8 cellular contexts compared by ENCODE assay signal in the genomic region with DNA sequence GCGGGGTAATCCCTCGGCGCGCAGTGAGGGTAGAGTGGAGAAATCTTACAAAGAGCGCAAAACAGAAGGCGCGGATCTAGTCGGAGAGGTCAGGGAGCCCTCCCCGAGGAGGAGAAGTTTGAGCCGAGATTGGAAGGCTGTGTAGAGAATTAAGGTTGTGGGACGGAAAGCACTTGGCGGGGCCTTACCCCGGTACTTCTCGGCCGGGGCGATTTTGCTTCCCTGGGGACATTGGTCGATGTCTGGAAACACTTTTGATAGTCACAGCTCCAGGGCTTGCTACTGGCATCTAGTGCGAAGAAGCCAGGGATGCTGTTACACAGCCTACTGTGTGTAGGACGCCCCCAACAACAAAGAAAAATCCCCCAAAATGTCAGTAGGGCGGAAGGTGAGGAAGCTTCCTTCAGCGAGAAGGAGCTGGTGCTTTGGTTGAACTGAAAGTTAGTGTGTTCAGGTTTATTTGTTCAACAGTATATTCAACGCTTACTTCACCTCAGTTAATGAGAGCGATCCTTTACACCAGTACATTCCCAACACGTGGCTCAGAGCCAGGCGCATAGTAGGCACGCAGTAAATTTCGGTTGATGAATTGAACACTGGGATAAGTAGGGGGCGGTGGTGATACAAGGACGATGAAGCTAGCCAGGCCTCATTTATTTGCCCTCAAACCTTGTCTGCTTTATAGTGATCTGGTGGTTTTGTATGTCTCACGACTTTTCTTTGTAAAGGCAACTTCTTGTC. TPM values are rescaled to one million over a fixed set of nuclear protein-coding genes. Genes with fewer than 3 reads are reported as not detected.
DNase-seq lines count a peak whose midpoint lies in the region; ATAC-seq and TF ChIP-seq lines count a peak whose summit lies in the region.

No MANE protein-coding gene starts in this region.

- H4K5ac ChIP-seq in mesendoderm (ENCODE audit: low read length), result no peak overlapping the region

- H2BK120ac ChIP-seq in mesendoderm (ENCODE audit: low read depth, low read length), result no peak overlapping the region

- no peaks in the 10 kb centered on the region for H3K4me1 ChIP-seq in HEK293 (ENCODE audit: control insufficient read depth, insufficient read depth, low read length)
- H3K4me1 ChIP-seq in mesendoderm (ENCODE audit: control insufficient read depth, low read depth, low read length), result peaks cover 3% of the 10 kb centered on the region
- peaks cover 8% of the 10 kb centered on the region for H3K4me1 ChIP-seq in upper lobe of right lung

- H2BK5ac ChIP-seq in mesendoderm (ENCODE audit: low read length), result no peak overlapping the region

- H3K36me3 ChIP-seq in HEK293 (ENCODE audit: control insufficient read depth in 2 of 2, insufficient read depth in 1 of 2, low read length in 2 of 2) (peaks cover 0 to 2% of the 10 kb centered on the region in 2 experiments; a peak in 1 of 3 replicates), mesendoderm (ENCODE audit: control insufficient read depth, insufficient read depth, low read length) (no peaks in the 10 kb centered on the region), upper lobe of right lung (no peaks in the 10 kb centered on the region)

- H2BK15ac ChIP-seq in mesendoderm (replicated peaks; ENCODE audit: low read depth), result no peak overlapping the region

- H2AK5ac ChIP-seq in mesendoderm (ENCODE audit: low read length), result peak overlapping the region; percentile 13

- H3K9me3 ChIP-seq in HEK293 (ENCODE audit: control insufficient read depth, insufficient read depth, low read depth, low read length), result no peaks in the 10 kb centered on the region
- H3K9me3 ChIP-seq in upper lobe of right lung, result no peaks in the 10 kb centered on the region

- CTCF ChIA-PET in HEK293 (lab: Yijun Ruan, JAX), result interaction anchor here (0.5 to 2.4 kb wide), 31 partner anchors 9 to 1074 kb away, joined by 3 to 32 read pairs (median 5); a partner anchor contains a TSS

- peak overlapping the region; percentile 80 for H3K4me2 ChIP-seq in mesendoderm (ENCODE audit: low read length)

- intact Hi-C loops in upper lobe of right lung (cut with DNase I), result no loop called here

- peak overlapping the region; percentile 99 for H3K23ac ChIP-seq in mesendoderm (ENCODE audit: low read length)

- TF ChIP-seq CTCF in HEK293 (tag by site-specific recombination; IDR thresholded peaks at IDR 0.05) (peak; percentile 27), upper lobe of right lung (IDR thresholded peaks at IDR 0.05) (no peak)

- POLR2A ChIA-PET in HEK293 (lab: Yijun Ruan, JAX), result interaction anchor here (0.6 to 2.1 kb wide), 11 partner anchors 12 to 197 kb away, joined by 3 to 23 read pairs (median 4); a partner anchor contains a TSS

- ATAC-seq in upper lobe of right lung (no peak), HG02798 (IDR thresholded peaks at IDR 0.05; ENCODE audit: poor library complexity, unreplicated experiment) (no peak)

- H3K4me3 ChIP-seq in HEK293 (ENCODE audit: low read depth, low read length) (peak overlapping the region; percentile 60), mesendoderm (ENCODE audit: low read length) (peak overlapping the region; percentile 99), upper lobe of right lung (peak overlapping the region; percentile 76)

- DNase-seq in DMS79 treated with DMSO at 0.1 percent for 48 hours (lab: John Stamatoyannopoulos, UW) (peak; percentile 72), DMS79 (lab: John Stamatoyannopoulos, UW) (no peak), SHP77 treated with DMSO at 0.1 percent for 48 hours (lab: John Stamatoyannopoulos, UW) (peak; percentile 34), dermis blood vessel endothelial cell (peak; percentile 38), mesendoderm (peak; percentile 57), upper lobe of right lung (no peak)

- H3K79me1 ChIP-seq in mesendoderm (ENCODE audit: low read length), result peaks cover 10% of the 10 kb centered on the region

- H4K8ac ChIP-seq in mesendoderm (ENCODE audit: low read depth, low read length), result no peak overlapping the region

- H3K9ac ChIP-seq in mesendoderm (ENCODE audit: low read length), result peak overlapping the region; percentile 99

- peaks cover 32% of the 10 kb centered on the region for H3K79me2 ChIP-seq in mesendoderm (ENCODE audit: control insufficient read depth, insufficient read depth, low read length)

- H3K27ac ChIP-seq in HEK293 (ENCODE audit: extremely low read depth, low read depth, low read length) (peak overlapping the region; percentile 61), mesendoderm (ENCODE audit: low read depth, low read length) (peak overlapping the region; percentile 2), upper lobe of right lung (peak overlapping the region; percentile 81)

- no CpG with 5 or more reads among the region's 30 CpGs for WGBS in mesendoderm (ENCODE audit: extremely low coverage, insufficient coverage, low lambda C conversion rate)

- no peak overlapping the region for H3K18ac ChIP-seq in mesendoderm (ENCODE audit: low read length)

- peak overlapping the region; percentile 100 for H3K56ac ChIP-seq in mesendoderm (ENCODE audit: low read length)

- H3K27me3 ChIP-seq in mesendoderm (ENCODE audit: insufficient read depth, low read length, poor library complexity) (no peaks in the 10 kb centered on the region), upper lobe of right lung (no peaks in the 10 kb centered on the region)

- no peak overlapping the region for H3K4ac ChIP-seq in mesendoderm (ENCODE audit: low read depth, low read length)

TF ChIP-seq in HEK293, 187 proteins besides CTCF, POLR2A, EP300 and RAD21 (continues in another document):
- TF ChIP-seq ZNF560 (tag by site-specific recombination; IDR thresholded peaks at IDR 0.05; ENCODE audit: borderline replicate concordance), result no peak
- 0 out of 2 replicates have a peak, but pooled peaks have one; percentile 43 for TF ChIP-seq ZSCAN30 (tag by site-specific recombination; IDR thresholded peaks at IDR 0.05)
- TF ChIP-seq ZNF211 (tag by site-specific recombination; IDR thresholded peaks at IDR 0.05; ENCODE audit: low read depth), result no peak
- no peak for TF ChIP-seq ZNF114 (tag by site-specific recombination; IDR thresholded peaks at IDR 0.05)
- TF ChIP-seq, protein P1, sequence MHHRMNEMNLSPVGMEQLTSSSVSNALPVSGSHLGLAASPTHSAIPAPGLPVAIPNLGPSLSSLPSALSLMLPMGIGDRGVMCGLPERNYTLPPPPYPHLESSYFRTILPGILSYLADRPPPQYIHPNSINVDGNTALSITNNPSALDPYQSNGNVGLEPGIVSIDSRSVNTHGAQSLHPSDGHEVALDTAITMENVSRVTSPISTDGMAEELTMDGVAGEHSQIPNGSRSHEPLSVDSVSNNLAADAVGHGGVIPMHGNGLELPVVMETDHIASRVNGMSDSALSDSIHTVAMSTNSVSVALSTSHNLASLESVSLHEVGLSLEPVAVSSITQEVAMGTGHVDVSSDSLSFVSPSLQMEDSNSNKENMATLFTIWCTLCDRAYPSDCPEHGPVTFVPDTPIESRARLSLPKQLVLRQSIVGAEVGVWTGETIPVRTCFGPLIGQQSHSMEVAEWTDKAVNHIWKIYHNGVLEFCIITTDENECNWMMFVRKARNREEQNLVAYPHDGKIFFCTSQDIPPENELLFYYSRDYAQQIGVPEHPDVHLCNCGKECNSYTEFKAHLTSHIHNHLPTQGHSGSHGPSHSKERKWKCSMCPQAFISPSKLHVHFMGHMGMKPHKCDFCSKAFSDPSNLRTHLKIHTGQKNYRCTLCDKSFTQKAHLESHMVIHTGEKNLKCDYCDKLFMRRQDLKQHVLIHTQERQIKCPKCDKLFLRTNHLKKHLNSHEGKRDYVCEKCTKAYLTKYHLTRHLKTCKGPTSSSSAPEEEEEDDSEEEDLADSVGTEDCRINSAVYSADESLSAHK (tag by site-specific recombination; IDR thresholded peaks at IDR 0.05), result no peak
- TF ChIP-seq, protein P2, sequence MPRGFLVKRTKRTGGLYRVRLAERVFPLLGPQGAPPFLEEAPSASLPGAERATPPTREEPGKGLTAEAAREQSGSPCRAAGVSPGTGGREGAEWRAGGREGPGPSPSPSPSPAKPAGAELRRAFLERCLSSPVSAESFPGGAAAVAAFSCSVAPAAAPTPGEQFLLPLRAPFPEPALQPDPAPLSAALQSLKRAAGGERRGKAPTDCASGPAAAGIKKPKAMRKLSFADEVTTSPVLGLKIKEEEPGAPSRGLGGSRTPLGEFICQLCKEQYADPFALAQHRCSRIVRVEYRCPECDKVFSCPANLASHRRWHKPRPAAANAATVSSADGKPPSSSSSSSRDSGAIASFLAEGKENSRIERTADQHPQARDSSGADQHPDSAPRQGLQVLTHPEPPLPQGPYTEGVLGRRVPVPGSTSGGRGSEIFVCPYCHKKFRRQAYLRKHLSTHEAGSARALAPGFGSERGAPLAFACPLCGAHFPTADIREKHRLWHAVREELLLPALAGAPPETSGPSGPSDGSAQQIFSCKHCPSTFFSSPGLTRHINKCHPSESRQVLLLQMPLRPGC (tag by site-specific recombination; IDR thresholded peaks at IDR 0.05), result peak; percentile 46; the same call in 1 of the 2 replicates
- no peak for TF ChIP-seq ZNF48 (tag by site-specific recombination; IDR thresholded peaks at IDR 0.05)
- TF ChIP-seq, protein P3, sequence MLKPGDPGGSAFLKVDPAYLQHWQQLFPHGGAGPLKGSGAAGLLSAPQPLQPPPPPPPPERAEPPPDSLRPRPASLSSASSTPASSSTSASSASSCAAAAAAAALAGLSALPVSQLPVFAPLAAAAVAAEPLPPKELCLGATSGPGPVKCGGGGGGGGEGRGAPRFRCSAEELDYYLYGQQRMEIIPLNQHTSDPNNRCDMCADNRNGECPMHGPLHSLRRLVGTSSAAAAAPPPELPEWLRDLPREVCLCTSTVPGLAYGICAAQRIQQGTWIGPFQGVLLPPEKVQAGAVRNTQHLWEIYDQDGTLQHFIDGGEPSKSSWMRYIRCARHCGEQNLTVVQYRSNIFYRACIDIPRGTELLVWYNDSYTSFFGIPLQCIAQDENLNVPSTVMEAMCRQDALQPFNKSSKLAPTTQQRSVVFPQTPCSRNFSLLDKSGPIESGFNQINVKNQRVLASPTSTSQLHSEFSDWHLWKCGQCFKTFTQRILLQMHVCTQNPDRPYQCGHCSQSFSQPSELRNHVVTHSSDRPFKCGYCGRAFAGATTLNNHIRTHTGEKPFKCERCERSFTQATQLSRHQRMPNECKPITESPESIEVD (tag by site-specific recombination; IDR thresholded peaks at IDR 0.05), result no peak

RNA-seq across cellular contexts. Expression of a gene that starts 0.8 kb away (rescaled TPM):
- total RNA-seq in dermis blood vessel endothelial cell (10.2 and 13.9 TPM in 2 replicates), upper lobe of right lung (10.3 TPM)
- polyA plus RNA-seq in mesendoderm (2013, experiment 1 of 2), result 20.0 TPM
- 19.8 TPM for polyA plus RNA-seq in mesendoderm (2013, experiment 2 of 2)

RNA-seq across cellular contexts. Expression of a gene that starts 44.4 kb away (rescaled TPM):
- total RNA-seq in dermis blood vessel endothelial cell (not detected in 2 replicates), upper lobe of right lung (not detected)
- polyA plus RNA-seq in mesendoderm (2013, experiment 1 of 2), result 0.18 TPM
- 0.18 TPM for polyA plus RNA-seq in mesendoderm (2013, experiment 2 of 2)

RNA-seq across cellular contexts. Expression of a gene that starts 45.1 kb away (rescaled TPM):
- total RNA-seq in dermis blood vessel endothelial cell, result 10.4 and 23.8 TPM in 2 replicates
- 80.4 TPM for polyA plus RNA-seq in mesendoderm (2013, experiment 1 of 2)
- 79.4 TPM for polyA plus RNA-seq in mesendoderm (2013, experiment 2 of 2)
- 169 TPM for total RNA-seq in upper lobe of right lung

RNA-seq across cellular contexts. Expression of a gene that starts 57.5 kb away (rescaled TPM):
- total RNA-seq in dermis blood vessel endothelial cell (0.14 TPM in 1 of 2 replicates, not detected in the other), upper lobe of right lung (21.6 TPM)
- polyA plus RNA-seq in mesendoderm (2013, experiment 1 of 2), result 8.5 TPM
- 8.5 TPM for polyA plus RNA-seq in mesendoderm (2013, experiment 2 of 2)

Comparison
In these comparisons a context has a peak if more than half of its experiments do, and no peak if none do; other contexts are left out.
1. DNase-seq: peak in DMS79 treated with DMSO at 0.1 percent for 48 hours (single experiment), SHP77 treated with DMSO at 0.1 percent for 48 hours (single experiment), dermis blood vessel endothelial cell (single experiment) and mesendoderm (single experiment); none in DMS79 (single experiment) and upper lobe of right lung (single experiment).
2. H3K27ac ChIP-seq: peak in every context shown above with its lines; median percentile 81 in upper lobe of right lung; 61 in HEK293; 2 in mesendoderm.
3. Peak in every context shown above with its lines, with median percentiles within 50 percentile points of each other: H3K4me3 ChIP-seq.